3 cellular contexts compared by ENCODE assay signal in genomic region chr20:19067986-19068385, GRCh38.
"Had no signal": no experiment of that assay in that cellular context is flagged by ENCODE, and none has a peak within 500 bp of the region (broad histone marks: within the 10 kb centered on the region; RNA-seq: fewer than 3 reads in every experiment).

No MANE protein-coding gene starts in this region.

- ATAC-seq: GM12878 had no signal

- DNase-seq: GDM1, GF-D8 had no signal

- H3K4me3 ChIP-seq: GM12878 had no signal
